1 cellular context compared by ENCODE assay signal in the genomic region with DNA sequence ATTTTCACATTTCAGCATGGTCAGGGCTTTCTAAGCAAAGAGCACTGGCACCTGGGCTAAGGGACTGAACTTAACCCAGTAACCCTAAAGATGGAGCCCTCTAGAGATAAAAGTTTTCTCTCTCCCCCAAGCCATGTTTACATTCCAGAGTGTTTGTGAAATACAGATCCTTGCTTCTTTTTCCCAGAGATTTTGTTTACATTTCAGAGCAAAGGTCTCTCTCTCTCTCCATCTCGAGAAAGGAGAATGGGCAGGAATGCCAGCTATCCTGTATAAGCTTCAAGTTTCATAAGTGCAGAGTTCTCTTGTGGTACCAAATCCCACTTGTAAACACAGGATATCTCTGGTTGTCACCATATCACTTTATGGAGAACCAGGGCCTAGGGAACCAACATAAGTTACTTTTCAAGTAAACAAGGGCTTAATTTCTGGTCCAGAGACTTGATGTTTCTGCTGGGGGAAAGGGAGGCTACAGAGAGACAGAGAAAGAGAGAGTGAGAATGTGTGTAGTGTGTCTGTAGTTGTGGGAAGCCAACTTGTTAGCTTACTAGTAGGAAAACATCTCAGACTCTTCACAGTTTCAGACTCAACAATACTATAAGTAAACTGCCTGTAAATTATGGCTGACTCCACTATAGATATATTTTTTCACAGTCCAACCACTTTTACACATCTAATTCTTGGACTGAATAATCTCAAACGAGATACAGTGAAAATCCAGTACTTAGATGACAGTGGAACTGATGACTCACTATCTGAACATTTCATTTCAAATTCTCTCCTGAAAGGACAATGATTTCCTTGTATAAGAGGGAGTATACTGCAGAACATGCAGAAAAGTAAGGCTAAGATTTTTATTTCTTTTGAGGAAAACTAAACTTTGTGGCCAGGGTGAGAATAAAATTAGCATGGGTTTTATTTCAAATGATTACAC.
TF ChIP-seq lines count a peak whose summit lies in the region.

No MANE protein-coding gene starts in this region.

TF ChIP-seq in HepG2, 621 proteins besides CTCF, POLR2A, EP300 and RAD21 (continued from another document and continues in another):
- TF ChIP-seq, protein P1, sequence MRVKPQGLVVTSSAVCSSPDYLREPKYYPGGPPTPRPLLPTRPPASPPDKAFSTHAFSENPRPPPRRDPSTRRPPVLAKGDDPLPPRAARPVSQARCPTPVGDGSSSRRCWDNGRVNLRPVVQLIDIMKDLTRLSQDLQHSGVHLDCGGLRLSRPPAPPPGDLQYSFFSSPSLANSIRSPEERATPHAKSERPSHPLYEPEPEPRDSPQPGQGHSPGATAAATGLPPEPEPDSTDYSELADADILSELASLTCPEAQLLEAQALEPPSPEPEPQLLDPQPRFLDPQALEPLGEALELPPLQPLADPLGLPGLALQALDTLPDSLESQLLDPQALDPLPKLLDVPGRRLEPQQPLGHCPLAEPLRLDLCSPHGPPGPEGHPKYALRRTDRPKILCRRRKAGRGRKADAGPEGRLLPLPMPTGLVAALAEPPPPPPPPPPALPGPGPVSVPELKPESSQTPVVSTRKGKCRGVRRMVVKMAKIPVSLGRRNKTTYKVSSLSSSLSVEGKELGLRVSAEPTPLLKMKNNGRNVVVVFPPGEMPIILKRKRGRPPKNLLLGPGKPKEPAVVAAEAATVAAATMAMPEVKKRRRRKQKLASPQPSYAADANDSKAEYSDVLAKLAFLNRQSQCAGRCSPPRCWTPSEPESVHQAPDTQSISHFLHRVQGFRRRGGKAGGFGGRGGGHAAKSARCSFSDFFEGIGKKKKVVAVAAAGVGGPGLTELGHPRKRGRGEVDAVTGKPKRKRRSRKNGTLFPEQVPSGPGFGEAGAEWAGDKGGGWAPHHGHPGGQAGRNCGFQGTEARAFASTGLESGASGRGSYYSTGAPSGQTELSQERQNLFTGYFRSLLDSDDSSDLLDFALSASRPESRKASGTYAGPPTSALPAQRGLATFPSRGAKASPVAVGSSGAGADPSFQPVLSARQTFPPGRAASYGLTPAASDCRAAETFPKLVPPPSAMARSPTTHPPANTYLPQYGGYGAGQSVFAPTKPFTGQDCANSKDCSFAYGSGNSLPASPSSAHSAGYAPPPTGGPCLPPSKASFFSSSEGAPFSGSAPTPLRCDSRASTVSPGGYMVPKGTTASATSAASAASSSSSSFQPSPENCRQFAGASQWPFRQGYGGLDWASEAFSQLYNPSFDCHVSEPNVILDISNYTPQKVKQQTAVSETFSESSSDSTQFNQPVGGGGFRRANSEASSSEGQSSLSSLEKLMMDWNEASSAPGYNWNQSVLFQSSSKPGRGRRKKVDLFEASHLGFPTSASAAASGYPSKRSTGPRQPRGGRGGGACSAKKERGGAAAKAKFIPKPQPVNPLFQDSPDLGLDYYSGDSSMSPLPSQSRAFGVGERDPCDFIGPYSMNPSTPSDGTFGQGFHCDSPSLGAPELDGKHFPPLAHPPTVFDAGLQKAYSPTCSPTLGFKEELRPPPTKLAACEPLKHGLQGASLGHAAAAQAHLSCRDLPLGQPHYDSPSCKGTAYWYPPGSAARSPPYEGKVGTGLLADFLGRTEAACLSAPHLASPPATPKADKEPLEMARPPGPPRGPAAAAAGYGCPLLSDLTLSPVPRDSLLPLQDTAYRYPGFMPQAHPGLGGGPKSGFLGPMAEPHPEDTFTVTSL (CRISPR knock-in tag; IDR thresholded peaks at IDR 0.05; ENCODE audit: borderline replicate concordance), result peak; percentile 71; the same call in 1 of the 2 replicates
- TF ChIP-seq MATR3 (CRISPR knock-in tag; IDR thresholded peaks at IDR 0.05) (no peak), RXRA (CRISPR knock-in tag; IDR thresholded peaks at IDR 0.05) (no peak), ZEB1 (IDR thresholded peaks at IDR 0.05; ENCODE audit: insufficient replicate concordance, low read depth) (peak; percentile 62), ZNF20 (CRISPR knock-in tag; IDR thresholded peaks at IDR 0.05) (no peak), ETV6 (CRISPR knock-in tag; conservative IDR thresholded peaks at IDR 0.05) (no peak), HOXA5 (CRISPR knock-in tag; IDR thresholded peaks at IDR 0.05) (no peak), ZBTB38 (CRISPR knock-in tag; IDR thresholded peaks at IDR 0.05) (no peak), IKZF1 (IDR thresholded peaks at IDR 0.05) (no peak), ZNF629 (CRISPR knock-in tag; conservative IDR thresholded peaks at IDR 0.05) (peak; percentile 64), KDM1A (CRISPR knock-in tag; IDR thresholded peaks at IDR 0.05) (peak; percentile 73; the same call in 1 of the 2 replicates), ZNF446 (CRISPR knock-in tag; IDR thresholded peaks at IDR 0.05) (no peak), ZNF616 (CRISPR knock-in tag; IDR thresholded peaks at IDR 0.05; ENCODE audit: low read depth) (no peak), ZNF264 (CRISPR knock-in tag; IDR thresholded peaks at IDR 0.05) (no peak), KLF6 (CRISPR knock-in tag; IDR thresholded peaks at IDR 0.05) (no peak)
- TF ChIP-seq, protein P2, sequence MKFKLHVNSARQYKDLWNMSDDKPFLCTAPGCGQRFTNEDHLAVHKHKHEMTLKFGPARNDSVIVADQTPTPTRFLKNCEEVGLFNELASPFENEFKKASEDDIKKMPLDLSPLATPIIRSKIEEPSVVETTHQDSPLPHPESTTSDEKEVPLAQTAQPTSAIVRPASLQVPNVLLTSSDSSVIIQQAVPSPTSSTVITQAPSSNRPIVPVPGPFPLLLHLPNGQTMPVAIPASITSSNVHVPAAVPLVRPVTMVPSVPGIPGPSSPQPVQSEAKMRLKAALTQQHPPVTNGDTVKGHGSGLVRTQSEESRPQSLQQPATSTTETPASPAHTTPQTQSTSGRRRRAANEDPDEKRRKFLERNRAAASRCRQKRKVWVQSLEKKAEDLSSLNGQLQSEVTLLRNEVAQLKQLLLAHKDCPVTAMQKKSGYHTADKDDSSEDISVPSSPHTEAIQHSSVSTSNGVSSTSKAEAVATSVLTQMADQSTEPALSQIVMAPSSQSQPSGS (CRISPR knock-in tag; IDR thresholded peaks at IDR 0.05), result peak; percentile 55; the same call in 1 of the 2 replicates
- TF ChIP-seq, protein P3, sequence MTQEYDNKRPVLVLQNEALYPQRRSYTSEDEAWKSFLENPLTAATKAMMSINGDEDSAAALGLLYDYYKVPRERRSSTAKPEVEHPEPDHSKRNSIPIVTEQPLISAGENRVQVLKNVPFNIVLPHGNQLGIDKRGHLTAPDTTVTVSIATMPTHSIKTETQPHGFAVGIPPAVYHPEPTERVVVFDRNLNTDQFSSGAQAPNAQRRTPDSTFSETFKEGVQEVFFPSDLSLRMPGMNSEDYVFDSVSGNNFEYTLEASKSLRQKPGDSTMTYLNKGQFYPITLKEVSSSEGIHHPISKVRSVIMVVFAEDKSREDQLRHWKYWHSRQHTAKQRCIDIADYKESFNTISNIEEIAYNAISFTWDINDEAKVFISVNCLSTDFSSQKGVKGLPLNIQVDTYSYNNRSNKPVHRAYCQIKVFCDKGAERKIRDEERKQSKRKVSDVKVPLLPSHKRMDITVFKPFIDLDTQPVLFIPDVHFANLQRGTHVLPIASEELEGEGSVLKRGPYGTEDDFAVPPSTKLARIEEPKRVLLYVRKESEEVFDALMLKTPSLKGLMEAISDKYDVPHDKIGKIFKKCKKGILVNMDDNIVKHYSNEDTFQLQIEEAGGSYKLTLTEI (CRISPR knock-in tag; conservative IDR thresholded peaks at IDR 0.05), result no peak
- TF ChIP-seq, protein P4, sequence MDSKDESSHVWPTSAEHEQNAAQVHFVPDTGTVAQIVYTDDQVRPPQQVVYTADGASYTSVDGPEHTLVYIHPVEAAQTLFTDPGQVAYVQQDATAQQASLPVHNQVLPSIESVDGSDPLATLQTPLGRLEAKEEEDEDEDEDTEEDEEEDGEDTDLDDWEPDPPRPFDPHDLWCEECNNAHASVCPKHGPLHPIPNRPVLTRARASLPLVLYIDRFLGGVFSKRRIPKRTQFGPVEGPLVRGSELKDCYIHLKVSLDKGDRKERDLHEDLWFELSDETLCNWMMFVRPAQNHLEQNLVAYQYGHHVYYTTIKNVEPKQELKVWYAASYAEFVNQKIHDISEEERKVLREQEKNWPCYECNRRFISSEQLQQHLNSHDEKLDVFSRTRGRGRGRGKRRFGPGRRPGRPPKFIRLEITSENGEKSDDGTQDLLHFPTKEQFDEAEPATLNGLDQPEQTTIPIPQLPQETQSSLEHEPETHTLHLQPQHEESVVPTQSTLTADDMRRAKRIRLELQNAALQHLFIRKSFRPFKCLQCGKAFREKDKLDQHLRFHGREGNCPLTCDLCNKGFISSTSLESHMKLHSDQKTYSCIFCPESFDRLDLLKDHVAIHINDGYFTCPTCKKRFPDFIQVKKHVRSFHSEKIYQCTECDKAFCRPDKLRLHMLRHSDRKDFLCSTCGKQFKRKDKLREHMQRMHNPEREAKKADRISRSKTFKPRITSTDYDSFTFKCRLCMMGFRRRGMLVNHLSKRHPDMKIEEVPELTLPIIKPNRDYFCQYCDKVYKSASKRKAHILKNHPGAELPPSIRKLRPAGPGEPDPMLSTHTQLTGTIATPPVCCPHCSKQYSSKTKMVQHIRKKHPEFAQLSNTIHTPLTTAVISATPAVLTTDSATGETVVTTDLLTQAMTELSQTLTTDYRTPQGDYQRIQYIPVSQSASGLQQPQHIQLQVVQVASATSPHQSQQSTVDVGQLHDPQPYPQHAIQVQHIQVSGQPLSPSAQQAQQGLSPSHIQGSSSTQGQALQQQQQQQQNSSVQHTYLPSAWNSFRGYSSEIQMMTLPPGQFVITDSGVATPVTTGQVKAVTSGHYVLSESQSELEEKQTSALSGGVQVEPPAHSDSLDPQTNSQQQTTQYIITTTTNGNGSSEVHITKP (CRISPR knock-in tag; IDR thresholded peaks at IDR 0.05; ENCODE audit: low read depth), result no peak
- TF ChIP-seq, protein P5, sequence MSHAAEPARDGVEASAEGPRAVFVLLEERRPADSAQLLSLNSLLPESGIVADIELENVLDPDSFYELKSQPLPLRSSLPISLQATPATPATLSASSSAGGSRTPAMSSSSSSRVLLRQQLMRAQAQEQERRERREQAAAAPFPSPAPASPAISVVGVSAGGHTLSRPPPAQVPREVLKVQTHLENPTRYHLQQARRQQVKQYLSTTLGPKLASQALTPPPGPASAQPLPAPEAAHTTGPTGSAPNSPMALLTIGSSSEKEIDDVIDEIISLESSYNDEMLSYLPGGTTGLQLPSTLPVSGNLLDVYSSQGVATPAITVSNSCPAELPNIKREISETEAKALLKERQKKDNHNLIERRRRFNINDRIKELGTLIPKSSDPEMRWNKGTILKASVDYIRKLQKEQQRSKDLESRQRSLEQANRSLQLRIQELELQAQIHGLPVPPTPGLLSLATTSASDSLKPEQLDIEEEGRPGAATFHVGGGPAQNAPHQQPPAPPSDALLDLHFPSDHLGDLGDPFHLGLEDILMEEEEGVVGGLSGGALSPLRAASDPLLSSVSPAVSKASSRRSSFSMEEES (CRISPR knock-in tag; IDR thresholded peaks at IDR 0.05), result no peak
- TF ChIP-seq, protein P6, sequence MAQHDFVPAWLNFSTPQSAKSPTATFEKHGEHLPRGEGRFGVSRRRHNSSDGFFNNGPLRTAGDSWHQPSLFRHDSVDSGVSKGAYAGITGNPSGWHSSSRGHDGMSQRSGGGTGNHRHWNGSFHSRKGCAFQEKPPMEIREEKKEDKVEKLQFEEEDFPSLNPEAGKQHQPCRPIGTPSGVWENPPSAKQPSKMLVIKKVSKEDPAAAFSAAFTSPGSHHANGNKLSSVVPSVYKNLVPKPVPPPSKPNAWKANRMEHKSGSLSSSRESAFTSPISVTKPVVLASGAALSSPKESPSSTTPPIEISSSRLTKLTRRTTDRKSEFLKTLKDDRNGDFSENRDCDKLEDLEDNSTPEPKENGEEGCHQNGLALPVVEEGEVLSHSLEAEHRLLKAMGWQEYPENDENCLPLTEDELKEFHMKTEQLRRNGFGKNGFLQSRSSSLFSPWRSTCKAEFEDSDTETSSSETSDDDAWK (CRISPR knock-in tag; IDR thresholded peaks at IDR 0.05), result no peak
- TF ChIP-seq, protein P7, sequence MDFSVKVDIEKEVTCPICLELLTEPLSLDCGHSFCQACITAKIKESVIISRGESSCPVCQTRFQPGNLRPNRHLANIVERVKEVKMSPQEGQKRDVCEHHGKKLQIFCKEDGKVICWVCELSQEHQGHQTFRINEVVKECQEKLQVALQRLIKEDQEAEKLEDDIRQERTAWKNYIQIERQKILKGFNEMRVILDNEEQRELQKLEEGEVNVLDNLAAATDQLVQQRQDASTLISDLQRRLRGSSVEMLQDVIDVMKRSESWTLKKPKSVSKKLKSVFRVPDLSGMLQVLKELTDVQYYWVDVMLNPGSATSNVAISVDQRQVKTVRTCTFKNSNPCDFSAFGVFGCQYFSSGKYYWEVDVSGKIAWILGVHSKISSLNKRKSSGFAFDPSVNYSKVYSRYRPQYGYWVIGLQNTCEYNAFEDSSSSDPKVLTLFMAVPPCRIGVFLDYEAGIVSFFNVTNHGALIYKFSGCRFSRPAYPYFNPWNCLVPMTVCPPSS (IDR thresholded peaks at IDR 0.05), result no peak
- TF ChIP-seq, protein P8, sequence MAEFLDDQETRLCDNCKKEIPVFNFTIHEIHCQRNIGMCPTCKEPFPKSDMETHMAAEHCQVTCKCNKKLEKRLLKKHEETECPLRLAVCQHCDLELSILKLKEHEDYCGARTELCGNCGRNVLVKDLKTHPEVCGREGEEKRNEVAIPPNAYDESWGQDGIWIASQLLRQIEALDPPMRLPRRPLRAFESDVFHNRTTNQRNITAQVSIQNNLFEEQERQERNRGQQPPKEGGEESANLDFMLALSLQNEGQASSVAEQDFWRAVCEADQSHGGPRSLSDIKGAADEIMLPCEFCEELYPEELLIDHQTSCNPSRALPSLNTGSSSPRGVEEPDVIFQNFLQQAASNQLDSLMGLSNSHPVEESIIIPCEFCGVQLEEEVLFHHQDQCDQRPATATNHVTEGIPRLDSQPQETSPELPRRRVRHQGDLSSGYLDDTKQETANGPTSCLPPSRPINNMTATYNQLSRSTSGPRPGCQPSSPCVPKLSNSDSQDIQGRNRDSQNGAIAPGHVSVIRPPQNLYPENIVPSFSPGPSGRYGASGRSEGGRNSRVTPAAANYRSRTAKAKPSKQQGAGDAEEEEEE (CRISPR knock-in tag; IDR thresholded peaks at IDR 0.05; ENCODE audit: borderline replicate concordance), result no peak
